9 cellular contexts compared by ENCODE assay signal in genomic region chr12:72271401-72271740, GRCh38. TPM values are rescaled to one million over a fixed set of nuclear protein-coding genes. Genes with fewer than 3 reads are reported as not detected.
DNase-seq lines count a peak whose midpoint lies in the region; ATAC-seq, FAIRE-seq and TF ChIP-seq lines count a peak whose summit lies in the region.
"Had no signal": no experiment of that assay in that cellular context is flagged by ENCODE, and none has a peak within 500 bp of the region (broad histone marks: within the 10 kb centered on the region; RNA-seq: fewer than 3 reads in every experiment).

No MANE protein-coding gene starts in this region.

- H3K4me1 Mint-ChIP-seq in endothelial cell (ENCODE audit: unreplicated experiment) (no peaks in the 10 kb centered on the region), mesothelial cell of epicardium (peaks cover 13% of the 10 kb centered on the region)

- H3K27me3 Mint-ChIP-seq in endothelial cell (ENCODE audit: unreplicated experiment) (peaks cover 20% of the 10 kb centered on the region), mesothelial cell of epicardium (ENCODE audit: low read depth) (peaks cover 85% of the 10 kb centered on the region)

- ATAC-seq in GM21529 (IDR thresholded peaks at IDR 0.05; ENCODE audit: unreplicated experiment) (no peak), GM19035 (IDR thresholded peaks at IDR 0.05; ENCODE audit: unreplicated experiment) (no peak)

- H3K27ac Mint-ChIP-seq in endothelial cell (ENCODE audit: unreplicated experiment), result no peak overlapping the region
- H3K27ac Mint-ChIP-seq in mesothelial cell of epicardium, result no peak overlapping the region

- FAIRE-seq in urothelium cell line (lab: Jason Lieb, UNC), result no peak
- FAIRE-seq: endometrium had no signal

- H3K36me3 Mint-ChIP-seq in endothelial cell (ENCODE audit: low read depth, unreplicated experiment) (no peaks in the 10 kb centered on the region), mesothelial cell of epicardium (no peaks in the 10 kb centered on the region)

- DNase-seq in DMS53 treated with DMSO at 0.1 percent for 48 hours (lab: John Stamatoyannopoulos, UW; ENCODE audit: unreplicated experiment) (peak; percentile 79), NCI-H524 treated with DMSO at 0.1 percent for 48 hours (lab: John Stamatoyannopoulos, UW) (peak; percentile 70), endothelial cell (ENCODE audit: low spot score) (peak; percentile 56), mesothelial cell of epicardium (ENCODE audit: low spot score in 2 of 2, unreplicated experiment in 2 of 2) (peak; percentile 21 to 43), GF-D8 (lab: John Stamatoyannopoulos, UW) (no peak), urothelium cell line (ENCODE audit: low spot score) (no peak)

- TF ChIP-seq CTCF in endothelial cell (IDR thresholded peaks at IDR 0.05; ENCODE audit: unreplicated experiment) (no peak), mesothelial cell of epicardium (IDR thresholded peaks at IDR 0.05; ENCODE audit: unreplicated experiment) (no peak)

- peak overlapping the region; percentile 91 for H3K4me3 Mint-ChIP-seq in endothelial cell (ENCODE audit: unreplicated experiment)
- H3K4me3 Mint-ChIP-seq in mesothelial cell of epicardium, result peak overlapping the region; percentile 83

- H3K9me3 Mint-ChIP-seq in endothelial cell (ENCODE audit: unreplicated experiment), result no peaks in the 10 kb centered on the region
- no peaks in the 10 kb centered on the region for H3K9me3 Mint-ChIP-seq in mesothelial cell of epicardium

RNA-seq across cellular contexts. Expression of gene TRHDE, which starts 0.8 kb away (rescaled TPM):
- total RNA-seq in endothelial cell (ENCODE audit: unreplicated experiment) (0.54 TPM), mesothelial cell of epicardium (1.0 to 1.7 TPM (median 1.4 TPM) in 3 replicates)

Comparison
In these comparisons a context has a peak if more than half of its experiments do, and no peak if none do; other contexts are left out.
1. DNase-seq: peak in DMS53 treated with DMSO at 0.1 percent for 48 hours (single experiment), NCI-H524 treated with DMSO at 0.1 percent for 48 hours (single experiment), endothelial cell (single experiment) and mesothelial cell of epicardium (2 of 2); none in GF-D8 (single experiment) and urothelium cell line (single experiment).